Comparison of ENCODE assay signal across 14 cellular contexts in the genomic region with DNA sequence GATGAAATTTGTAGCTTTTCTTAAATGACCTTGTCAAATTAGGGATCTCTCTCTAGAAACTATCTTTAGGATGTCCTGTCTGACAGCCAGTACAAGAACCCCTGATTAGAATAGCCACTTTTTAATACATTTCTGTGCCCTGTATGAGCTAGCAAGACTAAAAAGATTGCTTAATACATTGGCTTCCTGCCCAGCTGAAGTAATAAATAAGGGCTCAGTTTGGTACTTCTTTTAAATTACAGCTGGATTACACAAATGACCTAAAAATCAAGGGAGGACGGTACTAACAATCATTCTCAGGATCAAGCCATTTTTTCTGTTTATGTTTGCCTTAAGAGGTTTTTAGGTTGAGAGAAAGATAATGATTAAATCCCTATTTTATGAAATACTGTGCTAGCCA. TPM values are rescaled to one million over a fixed set of nuclear protein-coding genes. Genes with fewer than 3 reads are reported as not detected.
DNase-seq lines count a peak whose midpoint lies in the region; ATAC-seq and TF ChIP-seq lines count a peak whose summit lies in the region.
"Had no signal": no experiment of that assay in that cellular context is flagged by ENCODE, and none has a peak within 500 bp of the region (broad histone marks: within the 10 kb centered on the region; RNA-seq: fewer than 3 reads in every experiment).

No MANE protein-coding gene starts in this region.

- POLR2A ChIA-PET in HEK293 (lab: Yijun Ruan, JAX), result interaction anchor here (0.6 to 1.2 kb wide), 3 partner anchors 11 to 508 kb away, joined by 3 to 4 read pairs (median 4); a partner anchor contains a TSS

- in situ Hi-C loops in SK-MEL-5 (cut with HindIII; ENCODE audit: low pct_unique_long_range_greater_than_20kb, low sequenced_read_pairs), result no loop called here

- H3K27me3 ChIP-seq in foreskin keratinocyte, result no peaks in the 10 kb centered on the region
- H3K27me3 ChIP-seq: pancreas, Peyer's patch, thyroid gland had no signal

- no peak overlapping the region for H3K4me3 ChIP-seq in HEK293 (ENCODE audit: low read depth, low read length)
- H3K4me3 ChIP-seq: pancreas, Peyer's patch, thyroid gland had no signal

- TF ChIP-seq CTCF in AG09319 (IDR thresholded peaks at IDR 0.05; ENCODE audit: low read depth, low read length), result no peak
- no peak for TF ChIP-seq CTCF in HEK293 (tag by site-specific recombination; IDR thresholded peaks at IDR 0.05)
- TF ChIP-seq CTCF in foreskin keratinocyte (conservative IDR thresholded peaks at IDR 0.05), result no peak

- CTCF ChIA-PET in HEK293 (lab: Yijun Ruan, JAX), result interaction anchor here (0.6 to 0.7 kb wide), 3 partner anchors 8 to 867 kb away, joined by 3 read pairs; no protein-coding TSS in a partner anchor

- H3K9me3 ChIP-seq in HEK293 (ENCODE audit: control insufficient read depth, insufficient read depth, low read depth, low read length), result no peaks in the 10 kb centered on the region
- H3K9me3 ChIP-seq: pancreas, Peyer's patch, thyroid gland had no signal

- DNase-seq in AG09319 (ENCODE audit: extremely low read depth, low read depth) (peak; percentile 69), SK-MEL-5 (ENCODE audit: low read depth, low spot score) (peak; percentile 20), foreskin keratinocyte (peak; percentile 27 to 49), NCI-H187 (lab: John Stamatoyannopoulos, UW) (no peak), HK-2 (ENCODE audit: unreplicated experiment) (no peak), iPS-NIHi11 (ENCODE audit: low spot score) (no peak)
- DNase-seq in activated CD4-positive, alpha-beta T cell treated with anti-CD3 and anti-CD28 coated beads for 1 hour, result no peak
- DNase-seq: activated effector memory CD4-positive, alpha-beta T cell treated with anti-CD3 and anti-CD28 coated beads, Interleukin-2, amount 50 U/mL, for 16 hours; Calu3; NCI-H1092 treated with DMSO at 0.1 percent for 48 hours; pancreas; Peyer's patch; thyroid gland had no signal

- no peaks in the 10 kb centered on the region for H3K36me3 ChIP-seq in HEK293 (ENCODE audit: control insufficient read depth in 2 of 2, insufficient read depth in 1 of 2, low read length in 2 of 2)
- H3K36me3 ChIP-seq: pancreas, Peyer's patch, thyroid gland had no signal

- ATAC-seq in foreskin keratinocyte, result no peak

- H3K4me1 ChIP-seq in HEK293 (ENCODE audit: control insufficient read depth, insufficient read depth, low read length), result no peaks in the 10 kb centered on the region
- H3K4me1 ChIP-seq in foreskin keratinocyte, result peaks cover 14% of the 10 kb centered on the region
- H3K4me1 ChIP-seq: pancreas, Peyer's patch, thyroid gland had no signal

- no peak overlapping the region for H3K27ac ChIP-seq in HEK293 (ENCODE audit: extremely low read depth, low read depth, low read length)
- H3K27ac ChIP-seq in foreskin keratinocyte, result no peak overlapping the region
- H3K27ac ChIP-seq: pancreas, Peyer's patch, thyroid gland had no signal

TF ChIP-seq in HEK293, 187 proteins besides CTCF, POLR2A, EP300 and RAD21 (continues in another document):
- TF ChIP-seq ZNF16 (tag by site-specific recombination; IDR thresholded peaks at IDR 0.05; ENCODE audit: low read depth) (no peak), SP2 (tag by site-specific recombination; IDR thresholded peaks at IDR 0.05) (no peak), ZNF837 (tag by site-specific recombination; IDR thresholded peaks at IDR 0.05) (no peak), GLIS1 (tag by site-specific recombination; IDR thresholded peaks at IDR 0.05) (no peak), ZNF600 (tag by site-specific recombination; IDR thresholded peaks at IDR 0.05) (no peak), ZNF2 (tag by site-specific recombination; IDR thresholded peaks at IDR 0.05) (no peak), ZNF121 (tag by site-specific recombination; IDR thresholded peaks at IDR 0.05) (no peak), OVOL3 (tag by site-specific recombination; IDR thresholded peaks at IDR 0.05) (no peak), ZNF146 (tag by site-specific recombination; IDR thresholded peaks at IDR 0.05) (no peak), ZNF157 (tag by site-specific recombination; IDR thresholded peaks at IDR 0.05) (no peak), ZBTB1 (tag by site-specific recombination; IDR thresholded peaks at IDR 0.05) (no peak), ZNF175 (tag by site-specific recombination; IDR thresholded peaks at IDR 0.05) (no peak), ZNF529 (tag by site-specific recombination; IDR thresholded peaks at IDR 0.05; ENCODE audit: insufficient replicate concordance) (no peak)
- TF ChIP-seq, protein P1, sequence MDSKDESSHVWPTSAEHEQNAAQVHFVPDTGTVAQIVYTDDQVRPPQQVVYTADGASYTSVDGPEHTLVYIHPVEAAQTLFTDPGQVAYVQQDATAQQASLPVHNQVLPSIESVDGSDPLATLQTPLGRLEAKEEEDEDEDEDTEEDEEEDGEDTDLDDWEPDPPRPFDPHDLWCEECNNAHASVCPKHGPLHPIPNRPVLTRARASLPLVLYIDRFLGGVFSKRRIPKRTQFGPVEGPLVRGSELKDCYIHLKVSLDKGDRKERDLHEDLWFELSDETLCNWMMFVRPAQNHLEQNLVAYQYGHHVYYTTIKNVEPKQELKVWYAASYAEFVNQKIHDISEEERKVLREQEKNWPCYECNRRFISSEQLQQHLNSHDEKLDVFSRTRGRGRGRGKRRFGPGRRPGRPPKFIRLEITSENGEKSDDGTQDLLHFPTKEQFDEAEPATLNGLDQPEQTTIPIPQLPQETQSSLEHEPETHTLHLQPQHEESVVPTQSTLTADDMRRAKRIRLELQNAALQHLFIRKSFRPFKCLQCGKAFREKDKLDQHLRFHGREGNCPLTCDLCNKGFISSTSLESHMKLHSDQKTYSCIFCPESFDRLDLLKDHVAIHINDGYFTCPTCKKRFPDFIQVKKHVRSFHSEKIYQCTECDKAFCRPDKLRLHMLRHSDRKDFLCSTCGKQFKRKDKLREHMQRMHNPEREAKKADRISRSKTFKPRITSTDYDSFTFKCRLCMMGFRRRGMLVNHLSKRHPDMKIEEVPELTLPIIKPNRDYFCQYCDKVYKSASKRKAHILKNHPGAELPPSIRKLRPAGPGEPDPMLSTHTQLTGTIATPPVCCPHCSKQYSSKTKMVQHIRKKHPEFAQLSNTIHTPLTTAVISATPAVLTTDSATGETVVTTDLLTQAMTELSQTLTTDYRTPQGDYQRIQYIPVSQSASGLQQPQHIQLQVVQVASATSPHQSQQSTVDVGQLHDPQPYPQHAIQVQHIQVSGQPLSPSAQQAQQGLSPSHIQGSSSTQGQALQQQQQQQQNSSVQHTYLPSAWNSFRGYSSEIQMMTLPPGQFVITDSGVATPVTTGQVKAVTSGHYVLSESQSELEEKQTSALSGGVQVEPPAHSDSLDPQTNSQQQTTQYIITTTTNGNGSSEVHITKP (tag by site-specific recombination; IDR thresholded peaks at IDR 0.05), result peak; percentile 39; the same call in 1 of the 2 replicates
- TF ChIP-seq, protein P2, sequence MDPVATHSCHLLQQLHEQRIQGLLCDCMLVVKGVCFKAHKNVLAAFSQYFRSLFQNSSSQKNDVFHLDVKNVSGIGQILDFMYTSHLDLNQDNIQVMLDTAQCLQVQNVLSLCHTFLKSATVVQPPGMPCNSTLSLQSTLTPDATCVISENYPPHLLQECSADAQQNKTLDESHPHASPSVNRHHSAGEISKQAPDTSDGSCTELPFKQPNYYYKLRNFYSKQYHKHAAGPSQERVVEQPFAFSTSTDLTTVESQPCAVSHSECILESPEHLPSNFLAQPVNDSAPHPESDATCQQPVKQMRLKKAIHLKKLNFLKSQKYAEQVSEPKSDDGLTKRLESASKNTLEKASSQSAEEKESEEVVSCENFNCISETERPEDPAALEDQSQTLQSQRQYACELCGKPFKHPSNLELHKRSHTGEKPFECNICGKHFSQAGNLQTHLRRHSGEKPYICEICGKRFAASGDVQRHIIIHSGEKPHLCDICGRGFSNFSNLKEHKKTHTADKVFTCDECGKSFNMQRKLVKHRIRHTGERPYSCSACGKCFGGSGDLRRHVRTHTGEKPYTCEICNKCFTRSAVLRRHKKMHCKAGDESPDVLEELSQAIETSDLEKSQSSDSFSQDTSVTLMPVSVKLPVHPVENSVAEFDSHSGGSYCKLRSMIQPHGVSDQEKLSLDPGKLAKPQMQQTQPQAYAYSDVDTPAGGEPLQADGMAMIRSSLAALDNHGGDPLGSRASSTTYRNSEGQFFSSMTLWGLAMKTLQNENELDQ (tag by site-specific recombination; IDR thresholded peaks at IDR 0.05; ENCODE audit: low read depth), result no peak
- TF ChIP-seq, protein P3, sequence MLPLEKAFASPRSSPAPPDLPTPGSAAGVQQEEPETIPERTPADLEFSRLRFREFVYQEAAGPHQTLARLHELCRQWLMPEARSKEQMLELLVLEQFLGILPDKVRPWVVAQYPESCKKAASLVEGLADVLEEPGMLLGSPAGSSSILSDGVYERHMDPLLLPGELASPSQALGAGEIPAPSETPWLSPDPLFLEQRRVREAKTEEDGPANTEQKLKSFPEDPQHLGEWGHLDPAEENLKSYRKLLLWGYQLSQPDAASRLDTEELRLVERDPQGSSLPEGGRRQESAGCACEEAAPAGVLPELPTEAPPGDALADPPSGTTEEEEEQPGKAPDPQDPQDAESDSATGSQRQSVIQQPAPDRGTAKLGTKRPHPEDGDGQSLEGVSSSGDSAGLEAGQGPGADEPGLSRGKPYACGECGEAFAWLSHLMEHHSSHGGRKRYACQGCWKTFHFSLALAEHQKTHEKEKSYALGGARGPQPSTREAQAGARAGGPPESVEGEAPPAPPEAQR (tag by site-specific recombination; IDR thresholded peaks at IDR 0.05), result no peak
- TF ChIP-seq, protein P4, sequence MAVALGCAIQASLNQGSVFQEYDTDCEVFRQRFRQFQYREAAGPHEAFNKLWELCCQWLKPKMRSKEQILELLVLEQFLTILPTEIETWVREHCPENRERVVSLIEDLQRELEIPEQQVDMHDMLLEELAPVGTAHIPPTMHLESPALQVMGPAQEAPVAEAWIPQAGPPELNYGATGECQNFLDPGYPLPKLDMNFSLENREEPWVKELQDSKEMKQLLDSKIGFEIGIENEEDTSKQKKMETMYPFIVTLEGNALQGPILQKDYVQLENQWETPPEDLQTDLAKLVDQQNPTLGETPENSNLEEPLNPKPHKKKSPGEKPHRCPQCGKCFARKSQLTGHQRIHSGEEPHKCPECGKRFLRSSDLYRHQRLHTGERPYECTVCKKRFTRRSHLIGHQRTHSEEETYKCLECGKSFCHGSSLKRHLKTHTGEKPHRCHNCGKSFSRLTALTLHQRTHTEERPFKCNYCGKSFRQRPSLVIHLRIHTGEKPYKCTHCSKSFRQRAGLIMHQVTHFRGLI (tag by site-specific recombination; IDR thresholded peaks at IDR 0.05), result no peak

RNA-seq across cellular contexts. Expression of a gene that starts 11.6 kb away (rescaled TPM):
- 87.8 and 94.5 TPM in 2 replicates for total RNA-seq in SK-MEL-5 (2014; rRNA removed; shearing (Covaris generic))
- 65.5 and 80.0 TPM in 2 replicates for polyA plus RNA-seq in SK-MEL-5 (2015; cell fraction: cytosol; rRNA removed)
- 31.0 and 51.1 TPM in 2 replicates for polyA plus RNA-seq in SK-MEL-5 (2015; cell fraction: nucleus; rRNA removed)
- 145 and 161 TPM in 2 replicates for total RNA-seq in foreskin keratinocyte
- polyA plus RNA-seq in foreskin keratinocyte, result 107 and 131 TPM in 2 replicates

Comparison
In these comparisons a context has a peak if more than half of its experiments do, and no peak if none do; other contexts are left out.
1. DNase-seq: peak in AG09319 (single experiment), SK-MEL-5 (single experiment) and foreskin keratinocyte (2 of 2); none in NCI-H187 (0 of 2), HK-2 (single experiment), iPS-NIHi11 (single experiment) and activated CD4-positive, alpha-beta T cell treated with anti-CD3 and anti-CD28 coated beads for 1 hour (single experiment).